In genomic region chr15:71114887-71115566, GRCh38 we compare ENCODE assay signal across 8 cellular contexts. TPM values are rescaled to one million over a fixed set of nuclear protein-coding genes. Genes with fewer than 3 reads are reported as not detected.
DNase-seq lines count a peak whose midpoint lies in the region; ATAC-seq, FAIRE-seq and TF ChIP-seq lines count a peak whose summit lies in the region.

TSS of gene THSD4 (plus strand) at chr15:71115471.

- H3K4me1 Mint-ChIP-seq in activated naive CD4-positive, alpha-beta T cell treated with anti-CD3 and anti-CD28 coated beads for 36 hours (ENCODE audit: low read depth), result peaks cover 4% of the 10 kb centered on the region

- TF ChIP-seq CTCF in Peyer's patch (IDR thresholded peaks at IDR 0.05) (peak in 5 of 6 experiments; percentile 43 to 94 (median 93)), pancreas (IDR thresholded peaks at IDR 0.05) (peak; percentile 84 to 98 (median 95))

- DNase-seq in AG20443 (ENCODE audit: low spot score) (peak; percentile 93), HK-2 (ENCODE audit: unreplicated experiment) (peak; percentile 74), Peyer's patch (peak in 2 of 3 donors; percentile 78 to 86), globus pallidus (ENCODE audit: low spot score) (peak; percentile 26), pancreas (peak; percentile 56 to 89 (median 74)), ureter (ENCODE audit: low spot score) (peak; percentile 72)
- peak; percentile 68 for DNase-seq in activated naive CD4-positive, alpha-beta T cell treated with anti-CD3 and anti-CD28 coated beads for 36 hours

- peaks cover 39% of the 10 kb centered on the region for H3K27me3 Mint-ChIP-seq in activated naive CD4-positive, alpha-beta T cell treated with anti-CD3 and anti-CD28 coated beads for 36 hours (ENCODE audit: low read depth)

- no peak within 1 kb of the TSS for H3K27ac Mint-ChIP-seq in activated naive CD4-positive, alpha-beta T cell treated with anti-CD3 and anti-CD28 coated beads for 36 hours

- H3K9me3 Mint-ChIP-seq in activated naive CD4-positive, alpha-beta T cell treated with anti-CD3 and anti-CD28 coated beads for 36 hours, result no peaks in the 10 kb centered on the region

- no peaks in the 10 kb centered on the region for H3K36me3 Mint-ChIP-seq in activated naive CD4-positive, alpha-beta T cell treated with anti-CD3 and anti-CD28 coated beads for 36 hours (ENCODE audit: low read depth)

- H3K4me1 ChIP-seq in Peyer's patch (peaks cover 0 to 7% (median 0%) of the 10 kb centered on the region in 4 donors), pancreas (no peaks in the 10 kb centered on the region)

- CTCF ChIA-PET in activated naive CD4-positive, alpha-beta T cell treated with anti-CD3 and anti-CD28 coated beads for 36 hours (lab: Charles Lee), result interaction anchor here (1.0 to 1.7 kb wide), 5 partner anchors 32 to 329 kb away, joined by 3 to 5 read pairs (median 3); no protein-coding TSS in a partner anchor

- peak; percentile 54 for ATAC-seq in GM19324 (IDR thresholded peaks at IDR 0.05; ENCODE audit: low FRiP score, unreplicated experiment)
- ATAC-seq in pancreas, result peak; percentile 80 to 87 (median 86)

- H3K4me3 ChIP-seq in Peyer's patch (peak within 1 kb of the TSS; percentile 40 to 80 (median 59)), pancreas (peak within 1 kb of the TSS; percentile 21 to 55 (median 52))

- H3K9me3 ChIP-seq in Peyer's patch (no peaks in the 10 kb centered on the region), pancreas (no peaks in the 10 kb centered on the region)

- H3K27me3 ChIP-seq in Peyer's patch (no peaks in the 10 kb centered on the region), pancreas (no peaks in the 10 kb centered on the region)

- no peak for TF ChIP-seq POLR2A in Peyer's patch (IDR thresholded peaks at IDR 0.05)

- H3K27ac ChIP-seq in Peyer's patch, result peak within 1 kb of the TSS in 2 of 4 donors; percentile 72 to 84
- H3K27ac ChIP-seq in pancreas, result peak within 1 kb of the TSS; percentile 46 to 82 (median 62)

- intact Hi-C loops in activated naive CD4-positive, alpha-beta T cell treated with anti-CD3 and anti-CD28 coated beads for 36 hours (cut with micrococcal nuclease), result loop anchor here (1.0 kb wide), 1 partner anchor 325 kb away; no protein-coding TSS in a partner anchor
- intact Hi-C loops in pancreas (cut with DNase I), result loop anchor here in 2 of 3 donors (5.0 to 10.0 kb wide), 2 partner anchors 327 to 330 kb away; no protein-coding TSS in a partner anchor

- 14 to 15% methylated on average over 45 to 52 of the region's 52 CpGs for WGBS in pancreas, 2 donors

- no peak for FAIRE-seq in pancreas (lab: Jason Lieb, UNC)

- no peaks in the 10 kb centered on the region for H3K36me3 ChIP-seq in Peyer's patch
- no peaks in the 10 kb centered on the region for H3K36me3 ChIP-seq in pancreas

- peak within 1 kb of the TSS; percentile 71 for H3K4me3 Mint-ChIP-seq in activated naive CD4-positive, alpha-beta T cell treated with anti-CD3 and anti-CD28 coated beads for 36 hours

RNA-seq across cellular contexts. Expression of gene THSD4, which starts in this region (rescaled TPM):
- total RNA-seq in Peyer's patch (10 to 100 TPM; 10.7 to 59.5 (median 49.0) TPM), pancreas (10 to 100 TPM in 5 of 6 donors, 1 to 10 TPM in 1; 6.0 to 17.8 (median 14.2) TPM), ureter (57.9 TPM)
- total RNA-seq in activated naive CD4-positive, alpha-beta T cell treated with anti-CD3 and anti-CD28 coated beads for 36 hours, result not detected
- 1 to 10 TPM; 7.8 to 9.0 TPM for polyA plus RNA-seq in pancreas

Comparison
In these comparisons a context has a peak if more than half of its experiments do, and no peak if none do; other contexts are left out.
1. RNA of gene THSD4 (total RNA-seq): 10.7 to 59.5 TPM in Peyer's patch, 57.9 TPM in ureter (single experiment) and 6.0 to 17.8 TPM in pancreas; not detected in activated naive CD4-positive, alpha-beta T cell treated with anti-CD3 and anti-CD28 coated beads for 36 hours; every median in the first group is over 4 times any median in the second.
2. Peak in DNase-seq in activated naive CD4-positive, alpha-beta T cell treated with anti-CD3 and anti-CD28 coated beads for 36 hours; RNA of the gene not detected or under 1 TPM.
3. DNase-seq: peak in every context shown above with its lines; median percentile 93 in AG20443; 82 in Peyer's patch; 74 in pancreas; 74 in HK-2; 72 in ureter; 68 in activated naive CD4-positive, alpha-beta T cell treated with anti-CD3 and anti-CD28 coated beads for 36 hours; 26 in globus pallidus.